19 cellular contexts compared by ENCODE assay signal in genomic region chr6:74785236-74785635, GRCh38.
DNase-seq lines count a peak whose midpoint lies in the region; ATAC-seq and TF ChIP-seq lines count a peak whose summit lies in the region.
"Had no signal": no experiment of that assay in that cellular context is flagged by ENCODE, and none has a peak within 500 bp of the region (broad histone marks: within the 10 kb centered on the region; RNA-seq: fewer than 3 reads in every experiment).

No MANE protein-coding gene starts in this region.

- H3K9me2 ChIP-seq in hepatocyte (replicated peaks; ENCODE audit: insufficient read depth) = no peaks in the 10 kb centered on the region

- dilution Hi-C loops in IMR-90 (cut with HindIII; ENCODE audit: low sequenced_read_pairs, unreplicated experiment) = no loop called here

- no peaks in the 10 kb centered on the region for H3K79me1 ChIP-seq in IMR-90 (ENCODE audit: low read depth in 1 of 2, low read length in 2 of 2)

- no peak overlapping the region for H4K5ac ChIP-seq in IMR-90 (ENCODE audit: low read depth, low read length)

- H2AK9ac ChIP-seq in IMR-90 (replicated peaks; ENCODE audit: low read depth, low read length, poor library complexity) = no peak overlapping the region

- ATAC-seq in IMR-90 (ENCODE audit: low read depth) = no peak
- no peak for ATAC-seq in GM19397 (IDR thresholded peaks at IDR 0.05; ENCODE audit: unreplicated experiment)

- no peak for TF ChIP-seq CTCF in AG10803 (conservative IDR thresholded peaks at IDR 0.05; ENCODE audit: low read length)
- no peak for TF ChIP-seq CTCF in IMR-90 (conservative IDR thresholded peaks at IDR 0.05; ENCODE audit: low read depth, low read length)
- TF ChIP-seq CTCF in cardiac fibroblast (IDR thresholded peaks at IDR 0.05; ENCODE audit: low read depth, low read length) = no peak
- TF ChIP-seq CTCF in hepatocyte (IDR thresholded peaks at IDR 0.05; ENCODE audit: poor library complexity) = no peak

- H4K91ac ChIP-seq in IMR-90 (ENCODE audit: insufficient read depth, low read depth, low read length) = no peak overlapping the region

- no CpG with 5 or more reads among the region's 3 CpGs for WGBS in IMR-90 (ENCODE audit: extremely low coverage in 2 of 2, insufficient read length in 1 of 2), 2 experiments
- 63% methylated on average over 3 of the region's 3 CpGs for WGBS in hepatocyte (ENCODE audit: low lambda C conversion rate, missing lambda C conversion rate)

- H3K56ac ChIP-seq in IMR-90 (ENCODE audit: extremely low read depth, insufficient read depth, low read length) = no peak overlapping the region

- no peak for TF ChIP-seq POLR2A in IMR-90 (IDR thresholded peaks at IDR 0.05; ENCODE audit: low read depth, low read length)

- H2AFZ ChIP-seq in IMR-90 (replicated peaks; ENCODE audit: low read length, poor library complexity) (no peak overlapping the region), hepatocyte (peak overlapping the region; percentile 4)
- H2AFZ ChIP-seq: PC-9 had no signal

- H3K4me2 ChIP-seq in IMR-90 (ENCODE audit: low read depth, low read length) (no peak overlapping the region), hepatocyte (no peak overlapping the region)
- H3K4me2 ChIP-seq: PC-9 had no signal

- H3K14ac ChIP-seq in IMR-90 (replicated peaks; ENCODE audit: low read depth, low read length) = no peak overlapping the region

- no peak overlapping the region for H3K4ac ChIP-seq in IMR-90 (ENCODE audit: low read depth, low read length)

- no peak overlapping the region for H3K27ac ChIP-seq in IMR-90 (ENCODE audit: insufficient read depth, low read length)
- H3K27ac ChIP-seq in hepatocyte = no peak overlapping the region
- H3K27ac ChIP-seq: C4-2B, HL-60, PC-9, SJSA1 had no signal

- intact Hi-C loops in IMR-90 (cut with micrococcal nuclease) = no loop called here

- POLR2A ChIA-PET in IMR-90 (lab: Charles Lee; ENCODE audit: unreplicated experiment) = no interaction called here

- H3K18ac ChIP-seq in IMR-90 (ENCODE audit: low read depth, low read length) = no peak overlapping the region

- no peak overlapping the region for H4K8ac ChIP-seq in IMR-90 (ENCODE audit: low read depth in 2 of 2, low read length in 2 of 2)

- H3K4me1 ChIP-seq in IMR-90 (ENCODE audit: control insufficient read depth, insufficient read depth, low read length) (no peaks in the 10 kb centered on the region), hepatocyte (ENCODE audit: insufficient read depth) (no peaks in the 10 kb centered on the region)

- in situ Hi-C loops in IMR-90 (cut with MboI; ENCODE audit: low sequenced_read_pairs) (no loop called here), KBM-7 (cut with MboI; ENCODE audit: low pct_unique_long_range_greater_than_20kb, low sequenced_read_pairs) (no loop called here)

- H4K20me1 ChIP-seq in IMR-90 (ENCODE audit: insufficient read depth, low read length) (no peaks in the 10 kb centered on the region), hepatocyte (ENCODE audit: insufficient read depth, poor library complexity, severe bottlenecking) (no peaks in the 10 kb centered on the region)

- H3K36me3 ChIP-seq in IMR-90 (ENCODE audit: control insufficient read depth, insufficient read depth, low read length) (no peaks in the 10 kb centered on the region), hepatocyte (replicated peaks; ENCODE audit: insufficient read depth, low read depth) (no peaks in the 10 kb centered on the region)
- H3K36me3 ChIP-seq: SJSA1 had no signal

- no peak for TF ChIP-seq RAD21 in IMR-90 (IDR thresholded peaks at IDR 0.05; ENCODE audit: low read length)

- no peak overlapping the region for H3K23ac ChIP-seq in IMR-90 (ENCODE audit: low read depth, low read length)

- H3K9me1 ChIP-seq in IMR-90 (ENCODE audit: insufficient read depth, low read length) = no peaks in the 10 kb centered on the region

- no peak overlapping the region for H3K9ac ChIP-seq in IMR-90 (ENCODE audit: low read depth, low read length)

- no peaks in the 10 kb centered on the region for H3K79me2 ChIP-seq in hepatocyte

- no peak overlapping the region for H2BK120ac ChIP-seq in IMR-90 (ENCODE audit: low read depth, low read length)

- H3K27me3 ChIP-seq in IMR-90 (ENCODE audit: control insufficient read depth, insufficient read depth, low read length) (no peaks in the 10 kb centered on the region), hepatocyte (no peaks in the 10 kb centered on the region)
- H3K27me3 ChIP-seq: SJSA1 had no signal

- no peak overlapping the region for H2BK15ac ChIP-seq in IMR-90 (ENCODE audit: low read depth, low read length)

- H2AK5ac ChIP-seq in IMR-90 (ENCODE audit: low read depth, low read length) = no peak overlapping the region

- H2BK5ac ChIP-seq in IMR-90 (ENCODE audit: low read depth, low read length, poor library complexity, severe bottlenecking) = no peak overlapping the region

- H3K4me3 ChIP-seq in AG10803 (ENCODE audit: low read length) (no peak overlapping the region), IMR-90 (ENCODE audit: insufficient read depth, low read depth, low read length) (no peak overlapping the region), cardiac fibroblast (replicated peaks in 1 of 2; ENCODE audit: low read depth in 2 of 2, low read length in 2 of 2) (no peak overlapping the region), hepatocyte (no peak overlapping the region)
- H3K4me3 ChIP-seq: PC-9, SJSA1 had no signal

- H3K9me3 ChIP-seq in IMR-90 (ENCODE audit: control insufficient read depth, insufficient read depth, low read length) = no peaks in the 10 kb centered on the region
- H3K9me3 ChIP-seq in hepatocyte (ENCODE audit: low read depth) = no peaks in the 10 kb centered on the region
- H3K9me3 ChIP-seq: SJSA1 had no signal

- H2BK20ac ChIP-seq in IMR-90 (ENCODE audit: low read depth, low read length) = no peak overlapping the region

- DNase-seq in AG10803 (ENCODE audit: low read depth) (peak; percentile 23), IMR-90 (peak; percentile 28), cardiac fibroblast (ENCODE audit: low read depth in 2 of 2) (peak; percentile 12 to 18), hepatocyte (ENCODE audit: low spot score) (no peak), amygdala (lab: John Stamatoyannopoulos, UW) (no peak), KBM-7 (no peak), COR-L47 (lab: John Stamatoyannopoulos, UW) (no peak)
- DNase-seq: 8988T, DMS 273 treated with DMSO at 0.1 percent for 48 hours, NCI-H1092, NCI-H146, NCI-H2081, NCI-H510A treated with DMSO at 0.1 percent for 48 hours, NCI-H82, PC-9 had no signal

- CTCF ChIA-PET in IMR-90 (lab: Yijun Ruan, JAX) = no interaction called here

- no TSS peak for BruUV-seq in IMR-90 (replicated peaks; lab: Mats Ljungman, UMichigan)

TF ChIP-seq in IMR-90, 13 proteins besides CTCF, POLR2A, EP300 and RAD21:
- TF ChIP-seq FOS (IDR thresholded peaks at IDR 0.05; ENCODE audit: low read depth, low read length) (peak; percentile 28; the same call in 1 of the 2 replicates), MAFK (IDR thresholded peaks at IDR 0.05; ENCODE audit: low read depth, low read length) (no peak), MXI1 (IDR thresholded peaks at IDR 0.05; ENCODE audit: borderline replicate concordance, low read depth, low read length) (no peak), CEBPB (IDR thresholded peaks at IDR 0.05; ENCODE audit: low read depth, low read length) (0 out of 2 replicates have a peak, but pooled peaks have one; percentile 29), RCOR1 (IDR thresholded peaks at IDR 0.05; ENCODE audit: insufficient replicate concordance, low read length) (no peak), MAZ (IDR thresholded peaks at IDR 0.05; ENCODE audit: borderline replicate concordance, low read depth, low read length) (no peak)

Comparison
In these comparisons a context has a peak if more than half of its experiments do, and no peak if none do; other contexts are left out.
1. DNase-seq: peak in AG10803 (single experiment), IMR-90 (single experiment) and cardiac fibroblast (2 of 2); none in hepatocyte (single experiment), amygdala (0 of 56), KBM-7 (single experiment) and COR-L47 (single experiment).